Comparison of ENCODE assay signal across 15 cellular contexts in genomic region chr7:1234794-1235500, GRCh38. TPM values are rescaled to one million over a fixed set of nuclear protein-coding genes. Genes with fewer than 3 reads are reported as not detected.
DNase-seq lines count a peak whose midpoint lies in the region; ATAC-seq, FAIRE-seq and TF ChIP-seq lines count a peak whose summit lies in the region.
"Had no signal": no experiment of that assay in that cellular context is flagged by ENCODE, and none has a peak within 500 bp of the region (broad histone marks: within the 10 kb centered on the region; RNA-seq: fewer than 3 reads in every experiment).

No MANE protein-coding gene starts in this region.

- intact Hi-C loops in kidney (cut with DNase I), result no loop called here
- intact Hi-C loops in colonic mucosa (cut with DNase I), result no loop called here

- H3K4me1 Mint-ChIP-seq in GM23338 (peaks cover 39% of the 10 kb centered on the region), WTC11 (peaks cover 47% of the 10 kb centered on the region), osteocyte (ENCODE audit: unreplicated experiment) (peaks cover 11% of the 10 kb centered on the region)

- H3K4me2 ChIP-seq in GM23338, result peak overlapping the region; percentile 80
- H3K4me2 ChIP-seq: hepatocyte had no signal

- H3K79me2 ChIP-seq in GM23338 (replicated peaks; ENCODE audit: insufficient read depth), result no peaks in the 10 kb centered on the region
- H3K79me2 ChIP-seq: hepatocyte had no signal

- no peaks in the 10 kb centered on the region for H3K9me3 ChIP-seq in BE2C
- H3K9me3 ChIP-seq in kidney (ENCODE audit: control insufficient read depth in 1 of 2, low read length in 2 of 2), result no peaks in the 10 kb centered on the region
- no peaks in the 10 kb centered on the region for H3K9me3 ChIP-seq in colonic mucosa

- H3K9me3 Mint-ChIP-seq in GM23338, result peaks cover 5% of the 10 kb centered on the region
- H3K9me3 Mint-ChIP-seq in WTC11, result no peaks in the 10 kb centered on the region
- no peaks in the 10 kb centered on the region for H3K9me3 Mint-ChIP-seq in osteocyte (ENCODE audit: unreplicated experiment)

- CTCF ChIA-PET in WTC11 (lab: Charles Lee), result interaction anchor here (0.7 to 1.6 kb wide), 7 partner anchors 8 to 197 kb away, joined by 3 to 6 read pairs (median 3); no protein-coding TSS in a partner anchor

- ATAC-seq in GM23338 (peak; percentile 17), WTC11 (peak; percentile 14), HG03135 (IDR thresholded peaks at IDR 0.05; ENCODE audit: unreplicated experiment) (no peak)

- POLR2A ChIA-PET in WTC11 (lab: Charles Lee), result interaction anchor here (0.7 kb wide), 1 partner anchor 13 kb away, joined by 6 read pairs; no protein-coding TSS in a partner anchor

- DNase-seq in BE2C (peak; percentile 7), GM23338 (ENCODE audit: low spot score) (peak; percentile 72), WTC11 (ENCODE audit: low spot score) (peak; percentile 59), kidney (peak; percentile 68), osteocyte (ENCODE audit: extremely low spot score, unreplicated experiment) (no peak), colonic mucosa (no peak)
- DNase-seq in stimulated activated CD8-positive, alpha-beta memory T cell treated with anti-CD3 and anti-CD28 coated beads, Interleukin-4, amount 100 ng/mL, for 48 hours, result no peak
- DNase-seq: activated CD8-positive, alpha-beta memory T cell treated with anti-CD3 and anti-CD28 coated beads for 24 hours; NCI-H1436 treated with DMSO at 0.1 percent for 48 hours; NCI-H526 treated with DMSO at 0.1 percent for 48 hours; stimulated activated CD4-positive, alpha-beta T cell treated with anti-CD3 and anti-CD28 coated beads, Interleukin-4, amount 100 ng/mL, for 4 hours had no signal

- H3K27me3 Mint-ChIP-seq in GM23338 (ENCODE audit: insufficient read depth, low read depth, poor library complexity) (peaks cover 82% of the 10 kb centered on the region), WTC11 (ENCODE audit: low read depth) (peaks cover 86% of the 10 kb centered on the region), osteocyte (ENCODE audit: unreplicated experiment) (peaks cover 53% of the 10 kb centered on the region)

- no peak for FAIRE-seq in kidney (lab: Jason Lieb, UNC)

- H3F3A ChIP-seq in GM23338 (replicated peaks; ENCODE audit: low read depth), result peaks cover 30% of the 10 kb centered on the region

- H3K27me3 ChIP-seq in BE2C (peaks cover 96% of the 10 kb centered on the region), GM23338 (ENCODE audit: insufficient read depth) (peaks cover 93% of the 10 kb centered on the region), colonic mucosa (peaks cover 84% of the 10 kb centered on the region)

- no peak overlapping the region for H3K27ac Mint-ChIP-seq in GM23338
- H3K27ac Mint-ChIP-seq in WTC11, result no peak overlapping the region
- H3K27ac Mint-ChIP-seq in osteocyte (ENCODE audit: unreplicated experiment), result no peak overlapping the region
- H3K27ac Mint-ChIP-seq: CD14-positive monocyte had no signal

- H4K20me1 ChIP-seq in GM23338 (replicated peaks; ENCODE audit: insufficient read depth), result peaks cover 18% of the 10 kb centered on the region; the same call in 1 of the 2 replicates

- H3K4me3 Mint-ChIP-seq in GM23338 (peak overlapping the region; percentile 40; the same call in 2 of the 3 replicates), WTC11 (peak overlapping the region; percentile 17), osteocyte (ENCODE audit: unreplicated experiment) (no peak overlapping the region)

- TF ChIP-seq CTCF in BE2C (IDR thresholded peaks at IDR 0.05; ENCODE audit: low read depth, low read length) (no peak), GM23338 (conservative IDR thresholded peaks at IDR 0.05; ENCODE audit: low read depth in 2 of 2) (no peak), WTC11 (IDR thresholded peaks at IDR 0.05) (no peak), kidney (IDR thresholded peaks at IDR 0.05; ENCODE audit: borderline replicate concordance, extremely low read depth, insufficient read depth) (no peak), osteocyte (IDR thresholded peaks at IDR 0.05) (no peak), colonic mucosa (IDR thresholded peaks at IDR 0.05) (no peak)

- no peaks in the 10 kb centered on the region for H3K4me1 ChIP-seq in BE2C
- peaks cover 52% of the 10 kb centered on the region for H3K4me1 ChIP-seq in GM23338 (ENCODE audit: insufficient read depth)
- no peaks in the 10 kb centered on the region for H3K4me1 ChIP-seq in kidney (ENCODE audit: control insufficient read depth in 1 of 2, insufficient read depth in 1 of 2, low read depth in 1 of 2, low read length in 2 of 2)
- no peaks in the 10 kb centered on the region for H3K4me1 ChIP-seq in colonic mucosa

- no peak overlapping the region; the same call in 1 of the 2 replicates for H2AFZ ChIP-seq in GM23338
- H2AFZ ChIP-seq: hepatocyte had no signal

- no peak overlapping the region for H3K4me3 ChIP-seq in BE2C (ENCODE audit: low read depth, low read length)
- peak overlapping the region; percentile 49 for H3K4me3 ChIP-seq in GM23338
- H3K4me3 ChIP-seq in kidney (ENCODE audit: low read length in 2 of 2), result peak overlapping the region in 1 of 2 donors; percentile 41
- no peak overlapping the region for H3K4me3 ChIP-seq in colonic mucosa
- H3K4me3 ChIP-seq: hepatocyte had no signal

- no peak overlapping the region for H3K9ac ChIP-seq in kidney (ENCODE audit: low read length in 2 of 2)
- H3K9ac ChIP-seq in colonic mucosa (ENCODE audit: low read depth in 2 of 2, low read length in 2 of 2), result no peak overlapping the region

- no peak overlapping the region for H3K27ac ChIP-seq in GM23338 (ENCODE audit: low read depth)
- H3K27ac ChIP-seq in kidney (ENCODE audit: low read depth in 2 of 2, low read length in 2 of 2), result no peak overlapping the region
- no peak overlapping the region for H3K27ac ChIP-seq in colonic mucosa
- H3K27ac ChIP-seq: hepatocyte had no signal

- H3K36me3 Mint-ChIP-seq in GM23338 (ENCODE audit: low read depth) (peaks cover 3% of the 10 kb centered on the region; the same call in 1 of the 3 replicates), WTC11 (no peaks in the 10 kb centered on the region), osteocyte (ENCODE audit: unreplicated experiment) (peaks cover 12% of the 10 kb centered on the region)

- no peaks in the 10 kb centered on the region for H3K9me2 ChIP-seq in GM23338 (ENCODE audit: insufficient read depth)

- H3K36me3 ChIP-seq in BE2C (no peaks in the 10 kb centered on the region), GM23338 (ENCODE audit: insufficient read depth) (no peaks in the 10 kb centered on the region), kidney (ENCODE audit: control insufficient read depth in 1 of 2, insufficient read depth in 2 of 2, low read length in 2 of 2) (no peaks in the 10 kb centered on the region), colonic mucosa (no peaks in the 10 kb centered on the region)

TF ChIP-seq in GM23338, 12 proteins besides CTCF, POLR2A, EP300 and RAD21:
- TF ChIP-seq POLR2AphosphoS5 (IDR thresholded peaks at IDR 0.05; ENCODE audit: low read depth) (no peak), EZH2phosphoT487 (IDR thresholded peaks at IDR 0.05; ENCODE audit: unreplicated experiment) (peak; percentile 33)

TF ChIP-seq in WTC11, 78 proteins besides CTCF, POLR2A, EP300 and RAD21 (continues in another document):
- TF ChIP-seq ZNF425 (CRISPR knock-in tag; conservative IDR thresholded peaks at IDR 0.05) (no peak), SP1 (CRISPR knock-in tag; conservative IDR thresholded peaks at IDR 0.05) (no peak)
- TF ChIP-seq, protein P1, sequence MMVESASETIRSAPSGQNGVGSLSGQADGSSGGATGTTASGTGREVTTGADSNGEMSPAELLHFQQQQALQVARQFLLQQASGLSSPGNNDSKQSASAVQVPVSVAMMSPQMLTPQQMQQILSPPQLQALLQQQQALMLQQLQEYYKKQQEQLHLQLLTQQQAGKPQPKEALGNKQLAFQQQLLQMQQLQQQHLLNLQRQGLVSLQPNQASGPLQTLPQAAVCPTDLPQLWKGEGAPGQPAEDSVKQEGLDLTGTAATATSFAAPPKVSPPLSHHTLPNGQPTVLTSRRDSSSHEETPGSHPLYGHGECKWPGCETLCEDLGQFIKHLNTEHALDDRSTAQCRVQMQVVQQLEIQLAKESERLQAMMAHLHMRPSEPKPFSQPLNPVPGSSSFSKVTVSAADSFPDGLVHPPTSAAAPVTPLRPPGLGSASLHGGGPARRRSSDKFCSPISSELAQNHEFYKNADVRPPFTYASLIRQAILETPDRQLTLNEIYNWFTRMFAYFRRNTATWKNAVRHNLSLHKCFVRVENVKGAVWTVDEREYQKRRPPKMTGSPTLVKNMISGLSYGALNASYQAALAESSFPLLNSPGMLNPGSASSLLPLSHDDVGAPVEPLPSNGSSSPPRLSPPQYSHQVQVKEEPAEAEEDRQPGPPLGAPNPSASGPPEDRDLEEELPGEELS (CRISPR knock-in tag; IDR thresholded peaks at IDR 0.05), result no peak
- TF ChIP-seq, protein P2, sequence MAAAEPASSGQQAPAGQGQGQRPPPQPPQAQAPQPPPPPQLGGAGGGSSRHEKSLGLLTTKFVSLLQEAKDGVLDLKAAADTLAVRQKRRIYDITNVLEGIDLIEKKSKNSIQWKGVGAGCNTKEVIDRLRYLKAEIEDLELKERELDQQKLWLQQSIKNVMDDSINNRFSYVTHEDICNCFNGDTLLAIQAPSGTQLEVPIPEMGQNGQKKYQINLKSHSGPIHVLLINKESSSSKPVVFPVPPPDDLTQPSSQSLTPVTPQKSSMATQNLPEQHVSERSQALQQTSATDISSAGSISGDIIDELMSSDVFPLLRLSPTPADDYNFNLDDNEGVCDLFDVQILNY (CRISPR knock-in tag; IDR thresholded peaks at IDR 0.05), result no peak

RNA-seq across cellular contexts. Expression of gene UNCX, which starts 2.3 kb away (rescaled TPM):
- not detected for polyA plus RNA-seq in BE2C (2012; ENCODE audit: insufficient read depth, insufficient read length, low read depth)
- not detected in 2 replicates for total RNA-seq in GM23338 (2014; rRNA removed; shearing (Covaris generic))
- not detected in 2 replicates for polyA plus RNA-seq in GM23338 (2016; fragmentation: Nextera tagmentation; extraction: Ambion mirVana)
- not detected in 3 replicates for total RNA-seq in WTC11 (2021)
- 2.0 TPM for total RNA-seq in kidney
- 1.4 TPM for polyA plus RNA-seq in kidney (ENCODE audit: insufficient read depth, low read depth, low replicate concordance)
- not detected in 2 replicates for total RNA-seq in osteocyte
- not detected for total RNA-seq in colonic mucosa
- total RNA-seq: hepatocyte, HT1080 had no signal
- polyA plus RNA-seq: CD14-positive monocyte, hepatocyte had no signal

Comparison
In these comparisons a context has a peak if more than half of its experiments do, and no peak if none do; other contexts are left out.
1. DNase-seq: peak in BE2C (single experiment), GM23338 (single experiment), WTC11 (single experiment) and kidney (single experiment); none in stimulated activated CD8-positive, alpha-beta memory T cell treated with anti-CD3 and anti-CD28 coated beads, Interleukin-4, amount 100 ng/mL, for 48 hours (single experiment), osteocyte (single experiment) and colonic mucosa (single experiment).